11 cellular contexts compared by ENCODE assay signal in the genomic region with DNA sequence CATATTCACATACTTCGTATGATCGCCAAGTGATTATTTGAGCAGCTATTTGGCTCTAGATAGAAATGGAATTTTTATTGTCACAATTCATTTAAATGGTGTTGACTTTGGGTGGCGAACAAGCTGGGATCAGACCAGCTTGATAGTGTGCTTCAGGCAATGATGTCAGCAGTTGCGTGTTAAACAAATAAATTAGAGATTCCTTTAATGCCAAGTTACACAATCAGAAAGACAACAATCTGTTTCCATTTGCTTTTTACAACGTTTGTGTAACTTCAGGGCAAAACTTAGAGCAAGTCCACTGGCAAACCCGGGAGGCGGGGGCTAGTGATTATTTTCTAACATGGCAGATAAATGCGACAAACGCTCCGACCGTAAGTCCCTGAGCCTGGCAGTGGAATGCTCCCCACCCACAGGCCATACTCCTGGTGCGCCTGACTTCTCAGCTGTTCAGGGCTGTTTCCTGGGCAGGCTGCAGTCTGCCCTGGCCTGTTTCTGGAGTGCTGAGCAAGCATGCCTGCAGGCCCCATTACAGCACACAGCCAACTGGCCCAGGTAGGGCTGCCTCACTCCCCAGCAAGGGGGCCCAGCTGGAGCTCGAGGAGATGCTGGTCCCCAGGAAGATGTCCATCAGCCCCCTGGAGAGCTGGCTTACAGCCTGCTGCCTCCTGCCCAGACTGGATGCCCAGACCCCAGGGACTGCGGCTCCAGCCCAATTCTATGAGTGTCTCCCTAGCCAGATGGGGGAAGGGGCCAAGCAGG.
DNase-seq lines count a peak whose midpoint lies in the region; ATAC-seq and TF ChIP-seq lines count a peak whose summit lies in the region.
"Had no signal": no experiment of that assay in that cellular context is flagged by ENCODE, and none has a peak within 500 bp of the region (broad histone marks: within the 10 kb centered on the region; RNA-seq: fewer than 3 reads in every experiment).

No MANE protein-coding gene starts in this region.

- no peak for ATAC-seq in GM18502 (IDR thresholded peaks at IDR 0.05; ENCODE audit: poor library complexity, unreplicated experiment)

- no peaks in the 10 kb centered on the region for H3K36me3 ChIP-seq in mesenchymal stem cell (ENCODE audit: control insufficient read depth in 1 of 2, insufficient read depth in 2 of 2, low read depth in 1 of 2, low read length in 2 of 2)
- H3K36me3 ChIP-seq: ovary had no signal

- 39% methylated on average over 12 of the region's 14 CpGs for WGBS in mesenchymal stem cell

- H3K9ac ChIP-seq in mesenchymal stem cell (ENCODE audit: low read length): no peak overlapping the region

- no peaks in the 10 kb centered on the region for H3K79me1 ChIP-seq in mesenchymal stem cell (replicated peaks; ENCODE audit: low read length, poor library complexity, severe bottlenecking)

- H2BK5ac ChIP-seq in mesenchymal stem cell (ENCODE audit: low read depth, low read length, poor library complexity, severe bottlenecking): no peak overlapping the region

- H3K18ac ChIP-seq in mesenchymal stem cell (ENCODE audit: low read depth in 1 of 2, low read length in 2 of 2): peak overlapping the region; percentile 67 to 84

- H3K9me3 ChIP-seq in mesenchymal stem cell (ENCODE audit: control insufficient read depth, low read length): no peaks in the 10 kb centered on the region
- H3K9me3 ChIP-seq: ovary had no signal

- no peak overlapping the region for H3K4me2 ChIP-seq in mesenchymal stem cell (ENCODE audit: low read length, poor library complexity, severe bottlenecking)

- peak overlapping the region; percentile 47 for H4K8ac ChIP-seq in mesenchymal stem cell (ENCODE audit: low read length)

- H2BK15ac ChIP-seq in mesenchymal stem cell (ENCODE audit: low read depth, poor library complexity, severe bottlenecking): peak overlapping the region; percentile 34

- H2AFZ ChIP-seq in mesenchymal stem cell (ENCODE audit: low read depth, low read length): peak overlapping the region; percentile 54

- TF ChIP-seq CTCF in AG09309 (IDR thresholded peaks at IDR 0.05; ENCODE audit: control insufficient read depth, insufficient read depth, low read depth, low read length, missing control alignments) (no peak), coronary artery (IDR thresholded peaks at IDR 0.05) (no peak)

- peak overlapping the region in 1 of 2 experiments; percentile 94 for H3K14ac ChIP-seq in mesenchymal stem cell (ENCODE audit: low read length in 2 of 2)

- no peaks in the 10 kb centered on the region for H3K27me3 ChIP-seq in mesenchymal stem cell (ENCODE audit: control insufficient read depth in 1 of 2, insufficient read depth in 1 of 2, low read length in 2 of 2)
- H3K27me3 ChIP-seq: ovary had no signal

- peak overlapping the region; percentile 59 for H2AK5ac ChIP-seq in mesenchymal stem cell (ENCODE audit: low read length, severe bottlenecking)

- H3K4me3 ChIP-seq in AG09309 (ENCODE audit: control insufficient read depth, low read depth, low read length) (no peak overlapping the region), coronary artery (peak overlapping the region; percentile 50), mesenchymal stem cell (ENCODE audit: insufficient read depth in 1 of 2, low read depth in 1 of 2, low read length in 2 of 2) (no peak overlapping the region)
- H3K4me3 ChIP-seq: ovary had no signal

- peak overlapping the region; percentile 77 for H4K91ac ChIP-seq in mesenchymal stem cell (ENCODE audit: low read length)

- H3K27ac ChIP-seq in coronary artery: peak overlapping the region; percentile 65 to 86
- peak overlapping the region; percentile 47 for H3K27ac ChIP-seq in mesenchymal stem cell (ENCODE audit: low read length, poor library complexity, severe bottlenecking)
- H3K27ac ChIP-seq: ovary had no signal

- H3K4me1 ChIP-seq in mesenchymal stem cell (ENCODE audit: control insufficient read depth, insufficient read depth, low read depth, low read length): peaks cover 8% of the 10 kb centered on the region

- H3K4ac ChIP-seq in mesenchymal stem cell (ENCODE audit: low read depth in 1 of 2, low read length in 2 of 2): peak overlapping the region; percentile 35 to 69

- H2BK120ac ChIP-seq in mesenchymal stem cell (ENCODE audit: low read depth, low read length): peak overlapping the region; percentile 29

- H3K23ac ChIP-seq in mesenchymal stem cell (ENCODE audit: low read length in 2 of 2): no peak overlapping the region

- DNase-seq in AG09309 (ENCODE audit: low read depth): peak; percentile 89
- peak; percentile 75 for DNase-seq in NCI-H2081 treated with DMSO at 0.1 percent for 48 hours (lab: John Stamatoyannopoulos, UW)
- DNase-seq in coronary artery (ENCODE audit: low spot score): peak; percentile 79
- peak; percentile 87 for DNase-seq in mesenchymal stem cell
- no peak for DNase-seq in UCSD-AML1 (lab: John Stamatoyannopoulos, UW; ENCODE audit: unreplicated experiment)
- no peak for DNase-seq in SKM-1 (lab: John Stamatoyannopoulos, UW; ENCODE audit: unreplicated experiment)
- no peak for DNase-seq in NCI-H2029 (lab: John Stamatoyannopoulos, UW)
- DNase-seq: activated CD8-positive, alpha-beta memory T cell treated with anti-CD3 and anti-CD28 coated beads, Interleukin-2, amount 50 U/mL, for 48 hours; ovary; stimulated activated naive CD4-positive, alpha-beta T cell treated with Interleukin-2 at 50 U/mL for 16 hours had no signal

- peak overlapping the region; percentile 51 to 85 for H2BK12ac ChIP-seq in mesenchymal stem cell (ENCODE audit: low read length in 2 of 2)

Comparison
In these comparisons a context has a peak if more than half of its experiments do, and no peak if none do; other contexts are left out.
1. DNase-seq: peak in AG09309 (single experiment), NCI-H2081 treated with DMSO at 0.1 percent for 48 hours (single experiment), coronary artery (single experiment) and mesenchymal stem cell (single experiment); none in UCSD-AML1 (single experiment), SKM-1 (single experiment) and NCI-H2029 (single experiment).